2 cellular contexts compared by ENCODE assay signal in genomic region chr11:18131115-18131514, GRCh38. TPM values are rescaled to one million over a fixed set of nuclear protein-coding genes. Genes with fewer than 3 reads are reported as not detected.
"Had no signal": no experiment of that assay in that cellular context is flagged by ENCODE, and none has a peak within 500 bp of the region (broad histone marks: within the 10 kb centered on the region; RNA-seq: fewer than 3 reads in every experiment).

No MANE protein-coding gene starts in this region.

RNA-seq across cellular contexts. Expression of gene MRGPRX3, which starts 1.3 kb away (rescaled TPM):
- total RNA-seq: G401, GM12878 had no signal
- polyA plus RNA-seq: GM12878 had no signal

RNA-seq across cellular contexts. Expression of gene MRGPRX4, which starts 41.5 kb away (rescaled TPM):
- total RNA-seq: G401, GM12878 had no signal
- polyA plus RNA-seq: GM12878 had no signal
